19 cellular contexts compared by ENCODE assay signal in genomic region chr17:42125565-42125964, GRCh38. TPM values are rescaled to one million over a fixed set of nuclear protein-coding genes. Genes with fewer than 3 reads are reported as not detected.
A peak's percentile ranks its signal among the peaks of the same experiment; 100 is the strongest.
DNase-seq lines count a peak whose midpoint lies in the region; ATAC-seq lines count a peak whose summit lies in the region.
"Had no signal": no experiment of that assay in that cellular context is flagged by ENCODE, and none has a peak within 500 bp of the region (broad histone marks: within the 10 kb centered on the region; RNA-seq: fewer than 3 reads in every experiment).

No MANE protein-coding gene starts in this region.

- DNase-seq in NCI-H2227 (lab: John Stamatoyannopoulos, UW; ENCODE audit: unreplicated experiment) = peak; percentile 17
- no peak for DNase-seq in NCI-H2227 treated with DMSO at 0.1 percent for 48 hours (lab: John Stamatoyannopoulos, UW)
- no peak for DNase-seq in memory B cell (ENCODE audit: low spot score in 2 of 2)
- DNase-seq in activated naive CD4-positive, alpha-beta T cell treated with anti-CD3 and anti-CD28 coated beads for 36 hours = no peak
- no peak for DNase-seq in RPMI8226
- DNase-seq: CD4-positive, CD25-positive, alpha-beta regulatory T cell; CD8-positive, alpha-beta T cell; DMS 273 treated with DMSO at 0.1 percent for 48 hours; DMS79; EL; GDM1; H9; HFFc6 had no signal

- intact Hi-C loops in activated naive CD4-positive, alpha-beta T cell treated with anti-CD3 and anti-CD28 coated beads for 36 hours (cut with micrococcal nuclease) = no loop called here

- peaks cover 9% of the 10 kb centered on the region for H3K4me1 Mint-ChIP-seq in memory B cell
- H3K4me1 Mint-ChIP-seq in stimulated activated memory B cell treated with anti-CD40 and anti-IgM and Interleukin-4, amounts not matched to agents 10 μg/mL and 1 μg/mL and 100 μg/mL, for 72 hours = peaks cover 11% of the 10 kb centered on the region
- H3K4me1 Mint-ChIP-seq in activated naive CD4-positive, alpha-beta T cell treated with anti-CD3 and anti-CD28 coated beads for 36 hours (ENCODE audit: low read depth) = peaks cover 4% of the 10 kb centered on the region

- H3K36me3 Mint-ChIP-seq in memory B cell = peaks cover 29% of the 10 kb centered on the region
- peaks cover 67% of the 10 kb centered on the region for H3K36me3 Mint-ChIP-seq in stimulated activated memory B cell treated with anti-CD40 and anti-IgM and Interleukin-4, amounts not matched to agents 10 μg/mL and 1 μg/mL and 100 μg/mL, for 72 hours
- H3K36me3 Mint-ChIP-seq in activated naive CD4-positive, alpha-beta T cell treated with anti-CD3 and anti-CD28 coated beads for 36 hours (ENCODE audit: low read depth) = peaks cover 17% of the 10 kb centered on the region

- CTCF ChIA-PET in activated naive CD4-positive, alpha-beta T cell treated with anti-CD3 and anti-CD28 coated beads for 36 hours (lab: Charles Lee) = no interaction called here

- H3K4me3 Mint-ChIP-seq in memory B cell = no peak overlapping the region
- no peak overlapping the region for H3K4me3 Mint-ChIP-seq in stimulated activated memory B cell treated with anti-CD40 and anti-IgM and Interleukin-4, amounts not matched to agents 10 μg/mL and 1 μg/mL and 100 μg/mL, for 72 hours
- no peak overlapping the region for H3K4me3 Mint-ChIP-seq in activated naive CD4-positive, alpha-beta T cell treated with anti-CD3 and anti-CD28 coated beads for 36 hours
- H3K4me3 Mint-ChIP-seq: B cell; CD8-positive, alpha-beta T cell; GM23338; H9; HFFc6 had no signal

- H3K27me3 Mint-ChIP-seq in memory B cell = no peaks in the 10 kb centered on the region
- no peaks in the 10 kb centered on the region for H3K27me3 Mint-ChIP-seq in stimulated activated memory B cell treated with anti-CD40 and anti-IgM and Interleukin-4, amounts not matched to agents 10 μg/mL and 1 μg/mL and 100 μg/mL, for 72 hours
- no peaks in the 10 kb centered on the region for H3K27me3 Mint-ChIP-seq in activated naive CD4-positive, alpha-beta T cell treated with anti-CD3 and anti-CD28 coated beads for 36 hours (ENCODE audit: low read depth)
- H3K27me3 Mint-ChIP-seq: B cell; CD4-positive, CD25-positive, alpha-beta regulatory T cell had no signal

- no peaks in the 10 kb centered on the region for H3K9me3 Mint-ChIP-seq in memory B cell
- no peaks in the 10 kb centered on the region for H3K9me3 Mint-ChIP-seq in stimulated activated memory B cell treated with anti-CD40 and anti-IgM and Interleukin-4, amounts not matched to agents 10 μg/mL and 1 μg/mL and 100 μg/mL, for 72 hours
- no peaks in the 10 kb centered on the region for H3K9me3 Mint-ChIP-seq in activated naive CD4-positive, alpha-beta T cell treated with anti-CD3 and anti-CD28 coated beads for 36 hours
- H3K9me3 Mint-ChIP-seq: CD4-positive, CD25-positive, alpha-beta regulatory T cell; CD8-positive, alpha-beta T cell; GM23338; H9; HFFc6 had no signal

- no peak for ATAC-seq in memory B cell (ENCODE audit: low read depth)
- no peak for ATAC-seq in stimulated activated memory B cell treated with anti-CD40 and anti-IgM and Interleukin-4, amounts not matched to agents 10 μg/mL and 1 μg/mL and 100 μg/mL, for 72 hours
- ATAC-seq: CD8-positive, alpha-beta T cell; GM12878; GM23338; HCT116 had no signal

- H3K27ac Mint-ChIP-seq in memory B cell = peak overlapping the region; percentile 74
- peak overlapping the region; percentile 44 for H3K27ac Mint-ChIP-seq in stimulated activated memory B cell treated with anti-CD40 and anti-IgM and Interleukin-4, amounts not matched to agents 10 μg/mL and 1 μg/mL and 100 μg/mL, for 72 hours
- H3K27ac Mint-ChIP-seq in activated naive CD4-positive, alpha-beta T cell treated with anti-CD3 and anti-CD28 coated beads for 36 hours = no peak overlapping the region
- H3K27ac Mint-ChIP-seq: B cell; CD8-positive, alpha-beta T cell; GM23338; H9; HFFc6 had no signal

RNA-seq across cellular contexts. Expression of gene HSPB9, which starts 3.0 kb away (rescaled TPM):
- total RNA-seq in activated naive CD4-positive, alpha-beta T cell treated with anti-CD3 and anti-CD28 coated beads for 36 hours = not detected
- total RNA-seq: B cell; CD4-positive, CD25-positive, alpha-beta regulatory T cell; CD8-positive, alpha-beta T cell; GM12878; H4; HFFc6 had no signal

RNA-seq across cellular contexts. Expression of gene KAT2A, which starts 4.4 kb away (rescaled TPM):
- total RNA-seq in activated naive CD4-positive, alpha-beta T cell treated with anti-CD3 and anti-CD28 coated beads for 36 hours = 10 to 100 TPM; 57.3 to 59.0 TPM

RNA-seq across cellular contexts. Expression of gene DHX58, which starts 13.1 kb away (rescaled TPM):
- total RNA-seq in activated naive CD4-positive, alpha-beta T cell treated with anti-CD3 and anti-CD28 coated beads for 36 hours = 10 to 100 TPM; 44.4 to 46.3 TPM

RNA-seq across cellular contexts. Expression of gene ZNF385C, which starts 27.3 kb away (rescaled TPM):
- total RNA-seq in activated naive CD4-positive, alpha-beta T cell treated with anti-CD3 and anti-CD28 coated beads for 36 hours = under 1 TPM; 0.36 to 0.77 TPM
- total RNA-seq: CD4-positive, CD25-positive, alpha-beta regulatory T cell; GM12878; HFFc6 had no signal

RNA-seq across cellular contexts. Expression of gene RAB5C, which starts 29.2 kb away (rescaled TPM):
- 10 to 100 TPM; 32.5 to 36.6 TPM for total RNA-seq in activated naive CD4-positive, alpha-beta T cell treated with anti-CD3 and anti-CD28 coated beads for 36 hours
